Comparison of ENCODE assay signal across 1 cellular context in genomic region chr16:74774223-74775139, GRCh38.
TF ChIP-seq lines count a peak whose summit lies in the region.

TSS of gene FA2H (minus strand) at chr16:74774820. CDS start at chr16:74774755, 65 bp downstream.

TF ChIP-seq in K562, 482 proteins besides CTCF, POLR2A, EP300 and RAD21 (continued from another document and continues in another):
- TF ChIP-seq RREB1 (CRISPR knock-in tag; IDR thresholded peaks at IDR 0.05) (no peak), MAZ (CRISPR knock-in tag; conservative IDR thresholded peaks at IDR 0.05 in 1 of 2, IDR thresholded peaks at IDR 0.05 in 1 of 2) (peak in 1 of 2 experiments; percentile 60; a peak in 1 of 4 replicates), PHF21A (IDR thresholded peaks at IDR 0.05; ENCODE audit: borderline replicate concordance, low read depth) (peak; percentile 55; the same call in 1 of the 2 replicates), ZNF740 (CRISPR knock-in tag; IDR thresholded peaks at IDR 0.05) (no peak), ZNF740 (tag; IDR thresholded peaks at IDR 0.05) (no peak), E2F6 (IDR thresholded peaks at IDR 0.05; ENCODE audit: borderline replicate concordance in 1 of 2, extremely low read depth in 1 of 2, insufficient read depth in 1 of 2, insufficient read length in 1 of 2, low read depth in 1 of 2, low read length in 1 of 2, poor library complexity in 1 of 2, severe bottlenecking in 1 of 2) (peak in 1 of 2 experiments; percentile 7), NCOA2 (IDR thresholded peaks at IDR 0.05; ENCODE audit: partially characterized antibody in 2 of 2) (no peak), KAT7 (CRISPR knock-in tag; IDR thresholded peaks at IDR 0.05; ENCODE audit: borderline replicate concordance) (no peak), NRF1 (conservative IDR thresholded peaks at IDR 0.05 in 1 of 2, IDR thresholded peaks at IDR 0.05 in 1 of 2) (peak in 1 of 2 experiments; percentile 83; a peak in 2 of 4 replicates), KDM5B (IDR thresholded peaks at IDR 0.05; ENCODE audit: insufficient replicate concordance, low read depth, low read length) (no peak), NONO (IDR thresholded peaks at IDR 0.05; ENCODE audit: low read depth in 2 of 2, low read length in 1 of 2) (no peak), UBTF (IDR thresholded peaks at IDR 0.05; ENCODE audit: borderline replicate concordance in 1 of 2, low read depth in 2 of 2, low read length in 2 of 2) (peak; percentile 31 to 53; a peak in 1 of 4 replicates), SRSF3 (IDR thresholded peaks at IDR 0.05; ENCODE audit: insufficient read depth, low read length) (no peak), ZNF696 (CRISPR knock-in tag; conservative IDR thresholded peaks at IDR 0.05) (no peak), ELK1 (CRISPR knock-in tag; IDR thresholded peaks at IDR 0.05) (no peak), BACH1 (tag; IDR thresholded peaks at IDR 0.05) (no peak), ZNF431 (CRISPR knock-in tag; IDR thresholded peaks at IDR 0.05) (no peak), NR0B1 (IDR thresholded peaks at IDR 0.05; ENCODE audit: partially characterized antibody) (no peak), POLR2H (tag; IDR thresholded peaks at IDR 0.05; ENCODE audit: low read depth) (no peak), NFIC (IDR thresholded peaks at IDR 0.05) (no peak), CTBP1 (IDR thresholded peaks at IDR 0.05; ENCODE audit: borderline replicate concordance) (peak; percentile 95), SPI1 (IDR thresholded peaks at IDR 0.05; ENCODE audit: borderline replicate concordance, low read depth, low read length) (no peak), ZKSCAN8 (CRISPR knock-in tag; IDR thresholded peaks at IDR 0.05) (no peak), ATF6 (CRISPR knock-in tag; IDR thresholded peaks at IDR 0.05) (no peak), RNF2 (IDR thresholded peaks at IDR 0.05) (no peak), HNRNPL (IDR thresholded peaks at IDR 0.05; ENCODE audit: low read depth, low read length) (0 out of 2 replicates have a peak, but pooled peaks have one; percentile 52), KDM4B (IDR thresholded peaks at IDR 0.05; ENCODE audit: borderline replicate concordance in 2 of 2, low read depth in 1 of 2) (no peak), STAT5A (IDR thresholded peaks at IDR 0.05; ENCODE audit: borderline replicate concordance, low read length) (no peak), NCOA1 (IDR thresholded peaks at IDR 0.05; ENCODE audit: low read depth) (no peak), ETV5 (CRISPR knock-in tag; IDR thresholded peaks at IDR 0.05; ENCODE audit: low read depth) (no peak), GTF2F1 (IDR thresholded peaks at IDR 0.05; ENCODE audit: low read depth, low read length) (no peak), PHTF2 (CRISPR knock-in tag; IDR thresholded peaks at IDR 0.05) (no peak), CLOCK (CRISPR knock-in tag; IDR thresholded peaks at IDR 0.05; ENCODE audit: borderline replicate concordance) (no peak), PBX2 (CRISPR knock-in tag; IDR thresholded peaks at IDR 0.05; ENCODE audit: low read depth) (no peak), PBX2 (tag; conservative IDR thresholded peaks at IDR 0.05; ENCODE audit: low read depth) (no peak), CXXC5 (CRISPR knock-in tag; IDR thresholded peaks at IDR 0.05) (peak; percentile 60), ZBTB43 (CRISPR knock-in tag; IDR thresholded peaks at IDR 0.05) (no peak), GATAD2B (IDR thresholded peaks at IDR 0.05; ENCODE audit: borderline replicate concordance) (peak; percentile 77; the same call in 1 of the 2 replicates)
